ENCODE assay signal across 23 cellular contexts in genomic region chr4:176569301-176569700, GRCh38.
DNase-seq lines count a peak whose midpoint lies in the region; ATAC-seq and TF ChIP-seq lines count a peak whose summit lies in the region.
"Had no signal": no experiment of that assay in that cellular context is flagged by ENCODE, and none has a peak within 500 bp of the region (broad histone marks: within the 10 kb centered on the region; RNA-seq: fewer than 3 reads in every experiment).

No MANE protein-coding gene starts in this region.

- TF ChIP-seq CTCF in BJ (IDR thresholded peaks at IDR 0.05; ENCODE audit: insufficient read depth, low read depth, low read length) (0 out of 2 replicates have a peak, but pooled peaks have one; percentile 1), endodermal cell (conservative IDR thresholded peaks at IDR 0.05) (peak; percentile 51), kidney epithelial cell (IDR thresholded peaks at IDR 0.05; ENCODE audit: insufficient read depth, low read length, poor library complexity, severe bottlenecking) (peak; percentile 6), mucosa of descending colon (IDR thresholded peaks at IDR 0.05) (no peak)

- H3K9me3 Mint-ChIP-seq in endodermal cell, result no peaks in the 10 kb centered on the region
- H3K9me3 Mint-ChIP-seq: activated CD4-positive, alpha-beta T cell treated with anti-CD3 and anti-CD28 coated beads, Interleukin-2, amount 10 ng/mL, durations not matched to agents 24 days and 14 days; activated naive CD4-positive, alpha-beta T cell treated with anti-CD3 and anti-CD28 coated beads for 36 hours had no signal

- DNase-seq in BJ (ENCODE audit: low read depth) (no peak), RKO (ENCODE audit: low spot score) (peak; percentile 15), endodermal cell (no peak), kidney epithelial cell (ENCODE audit: low read depth) (no peak), SIG-M5 (lab: John Stamatoyannopoulos, UW) (no peak), mucosa of descending colon (no peak), head of caudate nucleus (no peak)
- DNase-seq: activated CD4-positive, alpha-beta T cell treated with anti-CD3 and anti-CD28 coated beads, Interleukin-2, amount 10 ng/mL, durations not matched to agents 24 days and 14 days; activated naive CD4-positive, alpha-beta T cell treated with anti-CD3 and anti-CD28 coated beads for 36 hours; activated T-cell treated with anti-CD3 and anti-CD28 coated beads, Interleukin-2, amount 50 U/mL, for 72 hours; BE2C; central memory CD4-positive, alpha-beta T cell; DND-41; heart left ventricle; KG1; MV-4-11; naive thymus-derived CD8-positive, alpha-beta T cell; NCI-H1694; NCI-H2171; SHP77 had no signal

- no peak overlapping the region for H3K27ac Mint-ChIP-seq in endodermal cell
- H3K27ac Mint-ChIP-seq: activated CD4-positive, alpha-beta T cell treated with anti-CD3 and anti-CD28 coated beads, Interleukin-2, amount 10 ng/mL, durations not matched to agents 24 days and 14 days; activated naive CD4-positive, alpha-beta T cell treated with anti-CD3 and anti-CD28 coated beads for 36 hours; activated T-cell treated with anti-CD3 and anti-CD28 coated beads, Interleukin-2, amount 50 U/mL, for 72 hours; naive thymus-derived CD8-positive, alpha-beta T cell had no signal

- no peak overlapping the region for H3K4me3 ChIP-seq in BJ (ENCODE audit: low read depth, low read length)
- no peak overlapping the region for H3K4me3 ChIP-seq in endodermal cell (ENCODE audit: low read length)
- no peak overlapping the region for H3K4me3 ChIP-seq in kidney epithelial cell (ENCODE audit: low read depth, low read length)
- no peak overlapping the region for H3K4me3 ChIP-seq in mucosa of descending colon
- H3K4me3 ChIP-seq: esophagus muscularis mucosa, GM12878, heart left ventricle, suprapubic skin had no signal

- intact Hi-C loops in mucosa of descending colon (cut with DNase I, micrococcal nuclease) (no loop called here), head of caudate nucleus (cut with DNase I) (no loop called here)

- H3K27ac ChIP-seq in endodermal cell (ENCODE audit: low read depth, low read length), result no peak overlapping the region
- H3K27ac ChIP-seq: esophagus muscularis mucosa, heart left ventricle, suprapubic skin had no signal

- H3K36me3 ChIP-seq in BJ (ENCODE audit: control insufficient read depth, insufficient read depth, low read length) (no peaks in the 10 kb centered on the region), endodermal cell (ENCODE audit: control insufficient read depth, insufficient read depth, low read length) (no peaks in the 10 kb centered on the region), kidney epithelial cell (ENCODE audit: control insufficient read depth, insufficient read depth, low read length) (no peaks in the 10 kb centered on the region), mucosa of descending colon (ENCODE audit: low read depth) (no peaks in the 10 kb centered on the region)
- H3K36me3 ChIP-seq: BE2C, esophagus muscularis mucosa, heart left ventricle, suprapubic skin had no signal

- no peak for ATAC-seq in mucosa of descending colon
- ATAC-seq: activated T-cell treated with anti-CD3 and anti-CD28 coated beads, Interleukin-2, amount 50 U/mL, for 72 hours; GM12878; naive thymus-derived CD8-positive, alpha-beta T cell had no signal

- H3K27me3 Mint-ChIP-seq in endodermal cell (ENCODE audit: insufficient read depth), result peaks cover 3% of the 10 kb centered on the region
- H3K27me3 Mint-ChIP-seq: activated CD4-positive, alpha-beta T cell treated with anti-CD3 and anti-CD28 coated beads, Interleukin-2, amount 10 ng/mL, durations not matched to agents 24 days and 14 days; naive thymus-derived CD8-positive, alpha-beta T cell had no signal

- CTCF ChIA-PET in BJ (lab: Yijun Ruan, JAX), result no interaction called here

- no peaks in the 10 kb centered on the region for H3K9me3 ChIP-seq in endodermal cell (ENCODE audit: control insufficient read depth, low read length)
- no peaks in the 10 kb centered on the region for H3K9me3 ChIP-seq in mucosa of descending colon
- H3K9me3 ChIP-seq: BE2C, esophagus muscularis mucosa, heart left ventricle, suprapubic skin had no signal

- H3K4me1 ChIP-seq in endodermal cell (ENCODE audit: control insufficient read depth, insufficient read depth, low read length), result no peaks in the 10 kb centered on the region
- no peaks in the 10 kb centered on the region for H3K4me1 ChIP-seq in mucosa of descending colon (ENCODE audit: low read depth)
- H3K4me1 ChIP-seq: BE2C, heart left ventricle, suprapubic skin had no signal

- no peaks in the 10 kb centered on the region for H3K36me3 Mint-ChIP-seq in endodermal cell (ENCODE audit: low read depth)
- H3K36me3 Mint-ChIP-seq: naive thymus-derived CD8-positive, alpha-beta T cell had no signal

- POLR2A ChIA-PET in BJ (lab: Charles Lee), result no interaction called here

- no peaks in the 10 kb centered on the region for H3K27me3 ChIP-seq in BJ (ENCODE audit: control insufficient read depth, insufficient read depth, low read length)
- no peaks in the 10 kb centered on the region for H3K27me3 ChIP-seq in endodermal cell (ENCODE audit: control insufficient read depth, insufficient read depth, low read length, poor library complexity, severe bottlenecking)
- no peaks in the 10 kb centered on the region for H3K27me3 ChIP-seq in kidney epithelial cell (ENCODE audit: control insufficient read depth, insufficient read depth, low read length)
- H3K27me3 ChIP-seq: BE2C, esophagus muscularis mucosa, heart left ventricle, suprapubic skin had no signal

- no peak overlapping the region for H3K4me3 Mint-ChIP-seq in endodermal cell
- H3K4me3 Mint-ChIP-seq: activated CD4-positive, alpha-beta T cell treated with anti-CD3 and anti-CD28 coated beads, Interleukin-2, amount 10 ng/mL, durations not matched to agents 24 days and 14 days; activated naive CD4-positive, alpha-beta T cell treated with anti-CD3 and anti-CD28 coated beads for 36 hours; activated T-cell treated with anti-CD3 and anti-CD28 coated beads, Interleukin-2, amount 50 U/mL, for 72 hours; naive thymus-derived CD8-positive, alpha-beta T cell had no signal

- H3K4me1 Mint-ChIP-seq in endodermal cell, result no peaks in the 10 kb centered on the region
- H3K4me1 Mint-ChIP-seq: activated CD4-positive, alpha-beta T cell treated with anti-CD3 and anti-CD28 coated beads, Interleukin-2, amount 10 ng/mL, durations not matched to agents 24 days and 14 days; naive thymus-derived CD8-positive, alpha-beta T cell had no signal

- 33 to 65% methylated on average over 1 to 2 of the region's 2 CpGs for WGBS in endodermal cell (ENCODE audit: insufficient coverage in 1 of 2, insufficient read length in 1 of 2), 2 experiments

- no peak overlapping the region for H3K9ac ChIP-seq in endodermal cell (ENCODE audit: extremely low read depth, low read length, poor library complexity, severe bottlenecking)
